ENCODE assay signal across 11 cellular contexts in the genomic region with DNA sequence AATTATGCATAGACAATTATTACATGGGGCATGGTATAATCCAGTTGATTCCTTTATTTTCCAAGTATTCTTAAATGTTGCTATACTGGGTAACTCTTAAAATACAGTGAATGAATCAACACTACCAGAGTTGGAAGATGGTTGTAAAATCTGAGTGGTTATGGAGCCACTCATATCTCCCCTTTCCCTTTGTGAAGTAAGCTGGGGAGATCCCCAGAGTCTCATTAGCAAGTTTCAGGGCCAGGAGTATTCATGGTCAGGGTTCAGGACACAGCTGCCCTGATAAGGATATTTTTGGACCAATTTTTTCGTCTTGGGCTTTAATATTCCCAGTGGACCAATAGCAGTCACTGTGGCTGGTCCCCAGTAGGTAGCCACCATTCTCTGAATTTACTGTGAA. TPM values are rescaled to one million over a fixed set of nuclear protein-coding genes. Genes with fewer than 3 reads are reported as not detected.
A peak's percentile ranks its signal among the peaks of the same experiment; 100 is the strongest.
DNase-seq lines count a peak whose midpoint lies in the region; ATAC-seq, FAIRE-seq and TF ChIP-seq lines count a peak whose summit lies in the region.
"Not testable (repeated sequence)": the region's sequence is repeated elsewhere in the genome, so short reads cannot be mapped to it uniquely, and the experiment has no call there.
"Had no signal": no experiment of that assay in that cellular context is flagged by ENCODE, and none has a peak within 500 bp of the region (broad histone marks: within the 10 kb centered on the region; RNA-seq: fewer than 3 reads in every experiment).

No MANE protein-coding gene starts in this region.

- H3K27me3 ChIP-seq in KMS-11 (ENCODE audit: insufficient read depth, low read depth): not testable (repeated sequence)

- 0 out of 2 replicates have a peak overlapping the region, but pooled peaks have one; percentile 12 for H3K4me2 ChIP-seq in KMS-11

- H3K27ac ChIP-seq in KMS-11: not testable (repeated sequence)

- not testable (repeated sequence) for H4K20me1 ChIP-seq in KMS-11 (ENCODE audit: insufficient read depth)

- FAIRE-seq in GM12892 (lab: Jason Lieb, UNC): peak; percentile 94

- not testable (repeated sequence) for DNase-seq in GM12892 (ENCODE audit: insufficient read length)

- H3K79me2 ChIP-seq in KMS-11 (ENCODE audit: insufficient read depth, low read depth): not testable (repeated sequence)

- not testable (repeated sequence) for TF ChIP-seq POLR2A in GM12892 (IDR thresholded peaks at IDR 0.05; ENCODE audit: low read depth, low read length)

- H3K4me1 ChIP-seq in KMS-11 (ENCODE audit: low read depth, poor library complexity, severe bottlenecking): peaks cover 24% of the 10 kb centered on the region

- peak; percentile 47 for ATAC-seq in GM18517 (IDR thresholded peaks at IDR 0.05; ENCODE audit: unreplicated experiment)
- ATAC-seq in GM18907 (IDR thresholded peaks at IDR 0.05; ENCODE audit: unreplicated experiment): peak; percentile 44
- peak; percentile 42 for ATAC-seq in HG02571 (IDR thresholded peaks at IDR 0.05; ENCODE audit: unreplicated experiment)
- ATAC-seq in HG02798 (IDR thresholded peaks at IDR 0.05; ENCODE audit: poor library complexity, unreplicated experiment): peak; percentile 52
- peak; percentile 71 for ATAC-seq in HG02884 (IDR thresholded peaks at IDR 0.05; ENCODE audit: unreplicated experiment)
- ATAC-seq in HG03342 (IDR thresholded peaks at IDR 0.05; ENCODE audit: unreplicated experiment): peak; percentile 38

- H3K9ac ChIP-seq in KMS-11: not testable (repeated sequence)

- not testable (repeated sequence) for H3K4me3 ChIP-seq in KMS-11 (IDR thresholded peaks at IDR 0.05; ENCODE audit: insufficient read depth, low read depth, low read length)

- not testable (repeated sequence) for H2AFZ ChIP-seq in KMS-11 (ENCODE audit: low read depth)

- not testable (repeated sequence) for TF ChIP-seq CTCF in KMS-11 (conservative IDR thresholded peaks at IDR 0.05; ENCODE audit: low read depth, low read length)

- not testable (repeated sequence) for H3K36me3 ChIP-seq in KMS-11 (ENCODE audit: insufficient read depth)

RNA-seq across cellular contexts. Expression of a gene that starts 6.8 kb away (rescaled TPM):
- polyA plus RNA-seq in GM12892 (2012; ENCODE audit: missing spikeins): 0.74 TPM
- polyA plus RNA-seq: A549; CD14-positive monocyte; CD8-positive, alpha-beta memory T cell had no signal

RNA-seq across cellular contexts. Expression of a gene that starts 34.5 kb away (rescaled TPM):
- 2.2 TPM for polyA plus RNA-seq in GM12892 (2012; ENCODE audit: missing spikeins)
- polyA plus RNA-seq: A549; CD14-positive monocyte; CD8-positive, alpha-beta memory T cell had no signal

RNA-seq across cellular contexts. Expression of a gene that starts 35.8 kb away (rescaled TPM):
- polyA plus RNA-seq in GM12892 (2012; ENCODE audit: missing spikeins): not detected
- polyA plus RNA-seq: A549; CD14-positive monocyte; CD8-positive, alpha-beta memory T cell had no signal

RNA-seq across cellular contexts. Expression of a gene that starts 49.7 kb away (rescaled TPM):
- 0.34 TPM for polyA plus RNA-seq in GM12892 (2012; ENCODE audit: missing spikeins)
- polyA plus RNA-seq: A549; CD14-positive monocyte; CD8-positive, alpha-beta memory T cell had no signal
